8 cellular contexts compared by ENCODE assay signal in genomic region chr4:53688186-53688790, GRCh38.
A peak's percentile ranks its signal among the peaks of the same experiment; 100 is the strongest.
DNase-seq lines count a peak whose midpoint lies in the region; ATAC-seq and TF ChIP-seq lines count a peak whose summit lies in the region.

No MANE protein-coding gene starts in this region.

- DNase-seq in Daoy (ENCODE audit: low read depth), result peak; percentile 93
- DNase-seq in activated T-cell treated with anti-CD3 and anti-CD28 coated beads, Interleukin-2, amount 50 U/mL, for 24 hours, result no peak
- DNase-seq in spleen, result no peak
- no peak for DNase-seq in NCI-H524 treated with DMSO at 0.1 percent for 48 hours (lab: John Stamatoyannopoulos, UW)
- no peak for DNase-seq in mesendoderm

- no peaks in the 10 kb centered on the region for H3K79me2 ChIP-seq in mesendoderm (ENCODE audit: control insufficient read depth, insufficient read depth, low read length)

- ATAC-seq in GM19438 (IDR thresholded peaks at IDR 0.05; ENCODE audit: low read depth, unreplicated experiment) (peak; percentile 75), HG03442 (IDR thresholded peaks at IDR 0.05; ENCODE audit: unreplicated experiment) (peak; percentile 95)

- no peaks in the 10 kb centered on the region for H3K9me3 ChIP-seq in mucosa of rectum (ENCODE audit: control insufficient read depth in 2 of 2, low read length in 2 of 2)
- H3K9me3 ChIP-seq in spleen, result no peaks in the 10 kb centered on the region

- 21 to 28% (median 22%) methylated on average over 2 of the region's 2 CpGs for WGBS in spleen, 5 donors
- no CpG with 5 or more reads among the region's 2 CpGs for WGBS in mesendoderm (ENCODE audit: extremely low coverage, insufficient coverage, low lambda C conversion rate)

- H3K79me1 ChIP-seq in mesendoderm (ENCODE audit: low read length), result no peaks in the 10 kb centered on the region

- H3K27ac ChIP-seq in mucosa of rectum (ENCODE audit: low read depth in 2 of 2, low read length in 2 of 2), result peak overlapping the region; percentile 9 to 24
- H3K27ac ChIP-seq in spleen, result peak overlapping the region in 1 of 8 donors; percentile 16
- no peak overlapping the region for H3K27ac ChIP-seq in mesendoderm (ENCODE audit: low read depth, low read length)

- no peak overlapping the region for H4K8ac ChIP-seq in mesendoderm (ENCODE audit: low read depth, low read length)

- H3K36me3 ChIP-seq in mucosa of rectum (ENCODE audit: control insufficient read depth in 2 of 2, insufficient read depth in 2 of 2, low read length in 2 of 2) (no peaks in the 10 kb centered on the region), spleen (no peaks in the 10 kb centered on the region), mesendoderm (ENCODE audit: control insufficient read depth, insufficient read depth, low read length) (no peaks in the 10 kb centered on the region)

- H2AK5ac ChIP-seq in mesendoderm (ENCODE audit: low read length), result no peak overlapping the region

- peaks cover 13% of the 10 kb centered on the region for H3K4me1 Mint-ChIP-seq in activated T-cell treated with anti-CD3 and anti-CD28 coated beads, Interleukin-2, amount 50 U/mL, for 24 hours (ENCODE audit: low read depth)

- intact Hi-C loops in spleen (cut with DNase I; ENCODE audit: low total_unique reads), result no loop called here

- no peak overlapping the region for H3K23ac ChIP-seq in mesendoderm (ENCODE audit: low read length)

- peaks cover 2% of the 10 kb centered on the region for H3K9me3 Mint-ChIP-seq in activated T-cell treated with anti-CD3 and anti-CD28 coated beads, Interleukin-2, amount 50 U/mL, for 24 hours

- no peaks in the 10 kb centered on the region for H3K36me3 Mint-ChIP-seq in activated T-cell treated with anti-CD3 and anti-CD28 coated beads, Interleukin-2, amount 50 U/mL, for 24 hours (ENCODE audit: low read depth)

- no peak for TF ChIP-seq POLR2A in spleen (IDR thresholded peaks at IDR 0.05)

- H3K4me3 ChIP-seq in mucosa of rectum (ENCODE audit: low read length in 2 of 2) (no peak overlapping the region), spleen (no peak overlapping the region), mesendoderm (ENCODE audit: low read length) (no peak overlapping the region)

- no peak overlapping the region for H3K4me3 Mint-ChIP-seq in activated T-cell treated with anti-CD3 and anti-CD28 coated beads, Interleukin-2, amount 50 U/mL, for 24 hours

- H2BK120ac ChIP-seq in mesendoderm (ENCODE audit: low read depth, low read length), result no peak overlapping the region

- H3K56ac ChIP-seq in mesendoderm (ENCODE audit: low read length), result no peak overlapping the region

- no peak overlapping the region for H4K5ac ChIP-seq in mesendoderm (ENCODE audit: low read length)

- H3K9ac ChIP-seq in mucosa of rectum (ENCODE audit: low read depth in 1 of 2, low read length in 2 of 2) (no peak overlapping the region), mesendoderm (ENCODE audit: low read length) (no peak overlapping the region)

- no peak overlapping the region for H3K18ac ChIP-seq in mesendoderm (ENCODE audit: low read length)

- no peak overlapping the region for H3K4me2 ChIP-seq in mesendoderm (ENCODE audit: low read length)

- no peaks in the 10 kb centered on the region for H3K4me1 ChIP-seq in mucosa of rectum (ENCODE audit: control insufficient read depth in 2 of 2, insufficient read depth in 2 of 2, low read length in 2 of 2)
- no peaks in the 10 kb centered on the region for H3K4me1 ChIP-seq in spleen
- H3K4me1 ChIP-seq in mesendoderm (ENCODE audit: control insufficient read depth, low read depth, low read length), result no peaks in the 10 kb centered on the region

- H3K27ac Mint-ChIP-seq in activated T-cell treated with anti-CD3 and anti-CD28 coated beads, Interleukin-2, amount 50 U/mL, for 24 hours, result peak overlapping the region; percentile 71

- H3K27me3 ChIP-seq in mucosa of rectum (ENCODE audit: control insufficient read depth in 2 of 2, insufficient read depth in 2 of 2, low read length in 2 of 2), result no peaks in the 10 kb centered on the region
- H3K27me3 ChIP-seq in spleen (replicated peaks in 1 of 7), result peaks cover 0 to 4% (median 0%) of the 10 kb centered on the region in 7 donors
- no peaks in the 10 kb centered on the region for H3K27me3 ChIP-seq in mesendoderm (ENCODE audit: insufficient read depth, low read length, poor library complexity)

- no peak overlapping the region for H2BK5ac ChIP-seq in mesendoderm (ENCODE audit: low read length)

- H3K27me3 Mint-ChIP-seq in activated T-cell treated with anti-CD3 and anti-CD28 coated beads, Interleukin-2, amount 50 U/mL, for 24 hours, result peaks cover 66% of the 10 kb centered on the region

- no peak overlapping the region for H2BK15ac ChIP-seq in mesendoderm (replicated peaks; ENCODE audit: low read depth)

- no peak overlapping the region for H3K4ac ChIP-seq in mesendoderm (ENCODE audit: low read depth, low read length)

- no peak for TF ChIP-seq CTCF in spleen (IDR thresholded peaks at IDR 0.05 in 8 of 11, conservative IDR thresholded peaks at IDR 0.05 in 3 of 11)
